21 cellular contexts compared by ENCODE assay signal in the genomic region with DNA sequence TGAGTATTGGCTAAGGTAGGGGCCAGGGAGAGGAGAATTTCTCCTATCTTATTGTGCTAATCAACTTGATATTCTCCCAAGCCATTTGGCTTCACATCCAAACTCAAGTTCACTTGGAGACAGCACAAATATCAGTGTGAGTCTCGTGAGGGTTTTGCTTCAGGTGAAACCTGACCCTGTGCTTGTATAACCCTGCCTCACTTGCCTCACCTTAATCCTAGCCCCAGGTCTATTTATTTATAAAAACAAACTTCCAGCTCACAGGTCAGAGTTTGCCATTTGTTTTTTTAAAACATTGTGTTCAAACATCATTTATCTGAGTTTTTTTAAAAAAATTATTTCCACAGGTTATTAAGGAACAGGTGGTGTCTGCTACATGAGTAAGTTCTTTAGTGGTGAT. TPM values are rescaled to one million over a fixed set of nuclear protein-coding genes. Genes with fewer than 3 reads are reported as not detected.
DNase-seq lines count a peak whose midpoint lies in the region; ATAC-seq, FAIRE-seq and TF ChIP-seq lines count a peak whose summit lies in the region.
"Had no signal": no experiment of that assay in that cellular context is flagged by ENCODE, and none has a peak within 500 bp of the region (broad histone marks: within the 10 kb centered on the region; RNA-seq: fewer than 3 reads in every experiment).

No MANE protein-coding gene starts in this region.

- no peak overlapping the region for H3K4me3 Mint-ChIP-seq in WTC11
- H3K4me3 Mint-ChIP-seq: CD14-positive monocyte; CD4-positive, alpha-beta memory T cell; H9 had no signal

- no peaks in the 10 kb centered on the region; the same call in 1 of the 2 replicates for H3K27me3 Mint-ChIP-seq in WTC11 (ENCODE audit: low read depth)

- no peak overlapping the region for H2AFZ ChIP-seq in HepG2 (ENCODE audit: low read length)

- TF ChIP-seq CTCF in liver (IDR thresholded peaks at IDR 0.05; ENCODE audit: low read depth, low read length, missing input control) (no peak), HepG2 (CRISPR knock-in tag; IDR thresholded peaks at IDR 0.05) (no peak), HEK293 (tag by site-specific recombination; IDR thresholded peaks at IDR 0.05) (no peak), WTC11 (IDR thresholded peaks at IDR 0.05) (no peak)

- no peak overlapping the region for H3K4me2 ChIP-seq in HepG2 (ENCODE audit: low read depth, low read length)
- H3K4me2 ChIP-seq: A549 had no signal

- no peaks in the 10 kb centered on the region for H3K9me3 Mint-ChIP-seq in WTC11
- H3K9me3 Mint-ChIP-seq: H9 had no signal

- H3K27me3 ChIP-seq in liver (ENCODE audit: control insufficient read depth in 4 of 4, insufficient read depth in 4 of 4, low read length in 3 of 4): no peaks in the 10 kb centered on the region
- H3K27me3 ChIP-seq in HepG2 (ENCODE audit: control insufficient read depth in 1 of 2, insufficient read depth in 2 of 2, low read length in 2 of 2): no peaks in the 10 kb centered on the region

- no peak overlapping the region for H3K4me3 ChIP-seq in liver (ENCODE audit: low read depth in 1 of 3, low read length in 3 of 3)
- H3K4me3 ChIP-seq in HepG2 (replicated peaks in 1 of 3; ENCODE audit: insufficient read depth in 1 of 3, low read depth in 2 of 3, low read length in 3 of 3): no peak overlapping the region
- no peak overlapping the region for H3K4me3 ChIP-seq in HEK293 (ENCODE audit: low read depth, low read length)
- H3K4me3 ChIP-seq: A549 had no signal

- H3K4me1 Mint-ChIP-seq in WTC11: peaks cover 9% of the 10 kb centered on the region
- H3K4me1 Mint-ChIP-seq: CD14-positive monocyte; CD4-positive, alpha-beta memory T cell had no signal

- no peaks in the 10 kb centered on the region for H3K79me2 ChIP-seq in HepG2 (ENCODE audit: insufficient read depth, low read length)

- 23% methylated on average over 1 of the region's 1 CpG for WGBS in liver
- 0% methylated on average over 1 of the region's 1 CpG for WGBS in HepG2 (ENCODE audit: low lambda C conversion rate)

- in situ Hi-C loops in HepG2 (cut with HindIII; ENCODE audit: extremely low pct_ligation_motif_present, low pct_unique_long_range_greater_than_20kb): no loop called here

- TF ChIP-seq POLR2A in HepG2 (IDR thresholded peaks at IDR 0.05; ENCODE audit: insufficient read depth in 1 of 2, low read depth in 2 of 2, low read length in 2 of 2): no peak

- ATAC-seq in HepG2 (no peak), WTC11 (peak; percentile 13; the same call in 1 of the 2 replicates), HG03097 (IDR thresholded peaks at IDR 0.05; ENCODE audit: low FRiP score, unreplicated experiment) (no peak)
- ATAC-seq: A549 had no signal

- intact Hi-C loops in HepG2 (cut with micrococcal nuclease; ENCODE audit: unreplicated experiment): no loop called here

- no peak for TF ChIP-seq RAD21 in liver (IDR thresholded peaks at IDR 0.05)
- TF ChIP-seq RAD21 in HepG2 (CRISPR knock-in tag; IDR thresholded peaks at IDR 0.05): no peak

- H3K27ac ChIP-seq in liver (ENCODE audit: low read depth in 1 of 2, low read length in 2 of 2) (peak overlapping the region; percentile 45 to 51), HepG2 (ENCODE audit: extremely low read length, insufficient read depth, low read length) (no peak overlapping the region), HEK293 (ENCODE audit: extremely low read depth, low read depth, low read length) (no peak overlapping the region)
- H3K27ac ChIP-seq: A549 had no signal

- no peaks in the 10 kb centered on the region for H4K20me1 ChIP-seq in HepG2 (ENCODE audit: insufficient read depth, low read length)

- peaks cover 9 to 90% (median 64%) of the 10 kb centered on the region in 4 donors for H3K4me1 ChIP-seq in liver (ENCODE audit: control insufficient read depth in 4 of 4, insufficient read depth in 4 of 4, low read length in 3 of 4)
- H3K4me1 ChIP-seq in HepG2 (ENCODE audit: insufficient read depth, low read length): peaks cover 3% of the 10 kb centered on the region
- H3K4me1 ChIP-seq in HEK293 (ENCODE audit: control insufficient read depth, insufficient read depth, low read length): peaks cover 3% of the 10 kb centered on the region; the same call in 1 of the 2 replicates
- H3K4me1 ChIP-seq: A549 had no signal

- FAIRE-seq in HepG2 (lab: Jason Lieb, UNC): no peak
- FAIRE-seq: A549, GM12892, GM18507 had no signal

- H3K9me3 ChIP-seq in liver (ENCODE audit: control insufficient read depth in 4 of 4, low read length in 3 of 4) (no peaks in the 10 kb centered on the region), HepG2 (ENCODE audit: low read length) (no peaks in the 10 kb centered on the region), HEK293 (ENCODE audit: control insufficient read depth, insufficient read depth, low read depth, low read length) (no peaks in the 10 kb centered on the region)
- H3K9me3 ChIP-seq: A549 had no signal

- H3K36me3 ChIP-seq in liver (ENCODE audit: control insufficient read depth in 4 of 4, insufficient read depth in 3 of 4, low read depth in 1 of 4, low read length in 3 of 4) (peaks cover 0 to 35% (median 17%) of the 10 kb centered on the region in 4 donors), HepG2 (replicated peaks in 1 of 2; ENCODE audit: control insufficient read depth in 1 of 2, insufficient read depth in 2 of 2, low read length in 2 of 2) (no peaks in the 10 kb centered on the region), HEK293 (ENCODE audit: control insufficient read depth in 2 of 2, insufficient read depth in 1 of 2, low read length in 2 of 2) (no peaks in the 10 kb centered on the region)

- CTCF ChIA-PET in HepG2 (lab: Yijun Ruan, JAX; ENCODE audit: low intra/inter-chr PET ratio, low total read pairs) (no interaction called here), HEK293 (lab: Yijun Ruan, JAX) (interaction anchor here (0.6 kb wide), 1 partner anchor 1669 kb away, joined by 3 read pairs; no protein-coding TSS in a partner anchor), WTC11 (lab: Charles Lee) (interaction anchor here (1.1 to 2.8 kb wide), 2 partner anchors 16 to 112 kb away, joined by 7 to 16 read pairs; no protein-coding TSS in a partner anchor)

- no peaks in the 10 kb centered on the region for H3K36me3 Mint-ChIP-seq in WTC11
- H3K36me3 Mint-ChIP-seq: CD14-positive monocyte; CD4-positive, alpha-beta memory T cell had no signal

- no peak overlapping the region for H3K27ac Mint-ChIP-seq in WTC11
- H3K27ac Mint-ChIP-seq: CD14-positive monocyte; CD4-positive, alpha-beta memory T cell had no signal

- BruUV-seq in HepG2 (replicated peaks; lab: Mats Ljungman, UMichigan): no TSS peak

- DNase-seq in HepG2 (ENCODE audit: low spot score) (no peak), WTC11 (ENCODE audit: low spot score) (no peak), NCI-H1436 treated with DMSO at 0.1 percent for 48 hours (lab: John Stamatoyannopoulos, UW) (no peak)
- DNase-seq in stimulated activated CD4-positive, alpha-beta T cell treated with anti-CD3 and anti-CD28 coated beads, Interleukin-15, amount 100 ng/mL, for 24 hours: no peak
- DNase-seq: AML-193; CD4-positive, alpha-beta memory T cell; DMS153; DMS79; GDM1; GOT3 had no signal

- H3K9ac ChIP-seq in liver (ENCODE audit: low read depth in 1 of 2, low read length in 2 of 2) (no peak overlapping the region), HepG2 (ENCODE audit: insufficient read depth, low read depth, low read length) (no peak overlapping the region)

- no peak for TF ChIP-seq EP300 in HepG2 (IDR thresholded peaks at IDR 0.05; ENCODE audit: low read depth in 2 of 2, low read length in 2 of 2)
- TF ChIP-seq EP300 in HepG2 (CRISPR knock-in tag; IDR thresholded peaks at IDR 0.05; ENCODE audit: borderline replicate concordance): no peak

- POLR2A ChIA-PET in HepG2 (lab: Yijun Ruan, JAX): no interaction called here
- POLR2A ChIA-PET in HEK293 (lab: Yijun Ruan, JAX): no interaction called here
- POLR2A ChIA-PET in WTC11 (lab: Charles Lee): no interaction called here

RNA-seq across cellular contexts. Expression of gene HAO2, which starts 19.9 kb away (rescaled TPM):
- total RNA-seq in liver (100 to 1,000 TPM in 1 of 2 donors, 1 to 10 TPM in 1; 8.2 to 377 TPM), HepG2 (2016; rRNA removed; fragmentation: Illumina TruSeq; extraction: Trizol) (0.09 TPM in 1 of 2 replicates, not detected in the other), WTC11 (2021) (0.53 to 1.0 TPM (median 0.80 TPM) in 3 replicates)
- polyA plus RNA-seq in liver (100 to 1,000 TPM in 1 of 2 donors, 10 to 100 TPM in 1; 64.1 to 236 TPM), HepG2 (2011; rRNA removed) (0.05 and 0.08 TPM in 2 replicates)
- total RNA-seq in HepG2 (2016; cell fraction: cytosol; rRNA removed; fragmentation: Illumina TruSeq; extraction: Trizol; ENCODE audit: low read depth): not detected in 2 replicates
- total RNA-seq in HepG2 (2016; cell fraction: insoluble cytoplasmic fraction; rRNA removed; fragmentation: Illumina TruSeq; extraction: Trizol): 0.15 TPM in 1 of 2 replicates, not detected in the other
- 0.28 TPM in 1 of 2 replicates, not detected in the other for total RNA-seq in HepG2 (2016; cell fraction: membrane; rRNA removed; fragmentation: Illumina TruSeq; extraction: Trizol)
- total RNA-seq in HepG2 (2016; cell fraction: nucleus; rRNA removed; fragmentation: Illumina TruSeq; extraction: Trizol): 0.34 and 0.40 TPM in 2 replicates
- polyA plus RNA-seq in HepG2 (2011; cell fraction: cytosol; rRNA removed): 0.03 and 0.08 TPM in 2 replicates
- 0.90 and 0.96 TPM in 2 replicates for polyA plus RNA-seq in HepG2 (2011; cell fraction: nucleus; rRNA removed)
- polyA plus RNA-seq in HepG2 (2012): 0.19 and 0.42 TPM in 2 replicates
- polyA plus RNA-seq in HepG2 (2016; cell fraction: cytosol; fragmentation: Illumina TruSeq; extraction: Trizol; ENCODE audit: low read depth): not detected in 2 replicates
- not detected in 2 replicates for polyA plus RNA-seq in HepG2 (2016; cell fraction: insoluble cytoplasmic fraction; fragmentation: Illumina TruSeq; extraction: Trizol; ENCODE audit: low read depth)
- not detected in 2 replicates for polyA plus RNA-seq in HepG2 (2016; cell fraction: membrane; fragmentation: Illumina TruSeq; extraction: Trizol; ENCODE audit: low read depth)
- polyA plus RNA-seq in HepG2 (2016; cell fraction: nucleus; fragmentation: Illumina TruSeq; extraction: Trizol; ENCODE audit: insufficient read depth, low read depth): 0.27 TPM in 1 of 2 replicates, not detected in the other
- 0.48 TPM in 1 of 2 replicates, not detected in the other for polyA minus RNA-seq in HepG2 (2011; rRNA and poly(A)+ RNA removed; ENCODE audit: low replicate concordance)
- polyA minus RNA-seq in HepG2 (2011; cell fraction: cytosol; rRNA and poly(A)+ RNA removed): not detected in 2 replicates
- polyA minus RNA-seq in HepG2 (2011; cell fraction: nucleus; rRNA and poly(A)+ RNA removed): 0.87 and 0.90 TPM in 2 replicates
- total RNA-seq: CD4-positive, alpha-beta memory T cell; Daoy; HT-29 had no signal
- polyA plus RNA-seq: BJ; CD14-positive monocyte; CD4-positive, alpha-beta memory T cell had no signal

RNA-seq across cellular contexts. Expression of gene HSD3B2, which starts 26.5 kb away (rescaled TPM):
- total RNA-seq in liver (under 1 TPM in 1 of 2 donors, not detected in 1; 0.25 TPM), HepG2 (2016; rRNA removed; fragmentation: Illumina TruSeq; extraction: Trizol) (not detected in 2 replicates), WTC11 (2021) (0.94 to 1.0 TPM (median 0.94 TPM) in 3 replicates)
- polyA plus RNA-seq in liver (under 1 TPM; 0.14 to 0.18 TPM), HepG2 (2011; rRNA removed) (0.04 and 0.20 TPM in 2 replicates)
- not detected in 2 replicates for total RNA-seq in HepG2 (2016; cell fraction: cytosol; rRNA removed; fragmentation: Illumina TruSeq; extraction: Trizol; ENCODE audit: low read depth)
- not detected in 2 replicates for total RNA-seq in HepG2 (2016; cell fraction: insoluble cytoplasmic fraction; rRNA removed; fragmentation: Illumina TruSeq; extraction: Trizol)
- not detected in 2 replicates for total RNA-seq in HepG2 (2016; cell fraction: membrane; rRNA removed; fragmentation: Illumina TruSeq; extraction: Trizol)
- not detected in 2 replicates for total RNA-seq in HepG2 (2016; cell fraction: nucleus; rRNA removed; fragmentation: Illumina TruSeq; extraction: Trizol)
- polyA plus RNA-seq in HepG2 (2011; cell fraction: cytosol; rRNA removed): not detected in 2 replicates
- polyA plus RNA-seq in HepG2 (2011; cell fraction: nucleus; rRNA removed): 0.23 TPM in 1 of 2 replicates, not detected in the other
- not detected in 2 replicates for polyA plus RNA-seq in HepG2 (2012)
- not detected in 2 replicates for polyA plus RNA-seq in HepG2 (2016; cell fraction: cytosol; fragmentation: Illumina TruSeq; extraction: Trizol; ENCODE audit: low read depth)
- not detected in 2 replicates for polyA plus RNA-seq in HepG2 (2016; cell fraction: insoluble cytoplasmic fraction; fragmentation: Illumina TruSeq; extraction: Trizol; ENCODE audit: low read depth)
- polyA plus RNA-seq in HepG2 (2016; cell fraction: membrane; fragmentation: Illumina TruSeq; extraction: Trizol; ENCODE audit: low read depth): not detected in 2 replicates
- not detected in 2 replicates for polyA plus RNA-seq in HepG2 (2016; cell fraction: nucleus; fragmentation: Illumina TruSeq; extraction: Trizol; ENCODE audit: insufficient read depth, low read depth)
- polyA minus RNA-seq in HepG2 (2011; rRNA and poly(A)+ RNA removed; ENCODE audit: low replicate concordance): not detected in 2 replicates
- polyA minus RNA-seq in HepG2 (2011; cell fraction: cytosol; rRNA and poly(A)+ RNA removed): not detected in 2 replicates
- 0.39 TPM in 1 of 2 replicates, not detected in the other for polyA minus RNA-seq in HepG2 (2011; cell fraction: nucleus; rRNA and poly(A)+ RNA removed)
- total RNA-seq: CD4-positive, alpha-beta memory T cell; Daoy; H9; HT-29 had no signal
- polyA plus RNA-seq: A549; BJ; CD14-positive monocyte; CD4-positive, alpha-beta memory T cell had no signal

Comparison
In these comparisons a context has a peak if more than half of its experiments do, and no peak if none do; other contexts are left out.
1. H3K27ac ChIP-seq: peak in liver (2 of 2); none in HepG2 (single experiment) and HEK293 (single experiment).